ENCODE assay signal across 13 cellular contexts in the genomic region with DNA sequence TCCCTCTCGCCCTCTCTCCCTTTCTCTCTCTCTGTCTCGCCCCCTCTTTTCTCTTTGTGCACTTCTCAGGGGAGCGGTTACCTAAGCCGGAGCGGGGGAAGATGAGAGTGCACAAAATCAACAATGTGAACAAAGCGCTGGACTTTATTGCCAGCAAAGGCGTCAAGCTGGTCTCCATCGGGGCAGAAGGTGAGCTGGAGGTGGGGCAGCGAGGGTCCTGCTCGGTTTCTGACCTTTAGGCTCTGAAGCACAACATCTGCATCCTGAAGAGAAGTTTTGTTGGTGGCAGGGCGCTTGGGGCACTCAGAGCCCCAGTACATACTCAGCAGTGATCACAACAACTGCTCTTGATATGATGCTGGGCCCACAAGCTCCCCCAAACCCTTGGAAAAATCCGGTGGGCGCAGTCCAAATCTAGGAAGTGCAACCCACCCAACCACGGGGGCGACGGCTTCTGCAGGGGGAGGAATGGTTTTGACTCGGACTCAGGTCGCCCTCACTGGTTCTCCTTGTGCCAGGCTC. TPM values are rescaled to one million over a fixed set of nuclear protein-coding genes. Genes with fewer than 3 reads are reported as not detected.
DNase-seq lines count a peak whose midpoint lies in the region; ATAC-seq and TF ChIP-seq lines count a peak whose summit lies in the region.
"Had no signal": no experiment of that assay in that cellular context is flagged by ENCODE, and none has a peak within 500 bp of the region (broad histone marks: within the 10 kb centered on the region; RNA-seq: fewer than 3 reads in every experiment).

No MANE protein-coding gene starts in this region.

- intact Hi-C loops in PC-9 (cut with micrococcal nuclease; ENCODE audit: unreplicated experiment): no loop called here

- peaks cover 89% of the 10 kb centered on the region for H3K79me2 ChIP-seq in PC-9 (ENCODE audit: low read depth)

- H3K27ac Mint-ChIP-seq in T-helper 17 cell: no peak overlapping the region
- H3K27ac Mint-ChIP-seq: memory B cell had no signal

- H3K4me3 ChIP-seq in mucosa of stomach (ENCODE audit: low read length) (no peak overlapping the region), thoracic aorta (no peak overlapping the region), PC-9 (no peak overlapping the region)

- peak overlapping the region; percentile 54 for H3K9ac ChIP-seq in mucosa of stomach (ENCODE audit: low read length)

- DNase-seq in NCI-H1092 treated with DMSO at 0.1 percent for 48 hours (lab: John Stamatoyannopoulos, UW) (peak; percentile 40), NCI-H1092 (lab: John Stamatoyannopoulos, UW) (no peak), thoracic aorta (ENCODE audit: low spot score) (no peak), T-helper 17 cell (no peak), PC-9 (no peak)
- no peak for DNase-seq in stimulated activated CD4-positive, alpha-beta T cell treated with anti-CD3 and anti-CD28 coated beads, Interleukin-4, amount 100 ng/mL, for 4 hours
- DNase-seq: NCI-H510A; SIG-M5; stimulated activated CD8-positive, alpha-beta memory T cell treated with anti-CD3 and anti-CD28 coated beads, Interleukin-4, amount 100 ng/mL, for 48 hours had no signal

- CTCF ChIA-PET in PC-9 (lab: Charles Lee): no interaction called here

- H3K36me3 ChIP-seq in mucosa of stomach (ENCODE audit: control insufficient read depth, insufficient read depth, low read length): peaks cover 53% of the 10 kb centered on the region
- H3K36me3 ChIP-seq in thoracic aorta: peaks cover 49% of the 10 kb centered on the region
- peaks cover 52% of the 10 kb centered on the region for H3K36me3 ChIP-seq in PC-9 (ENCODE audit: low read depth)

- H3F3A ChIP-seq in PC-9 (ENCODE audit: insufficient read depth, low read depth): peaks cover 58% of the 10 kb centered on the region

- H3K9me2 ChIP-seq in PC-9 (ENCODE audit: insufficient read depth): no peaks in the 10 kb centered on the region

- H3K36me3 Mint-ChIP-seq in T-helper 17 cell (ENCODE audit: low read depth): peaks cover 4% of the 10 kb centered on the region

- POLR2A ChIA-PET in PC-9 (lab: Charles Lee; ENCODE audit: unreplicated experiment): no interaction called here

- no TSS peak for BruUV-seq in PC-9 (replicated peaks; lab: Mats Ljungman, UMichigan)

- H3K27me3 ChIP-seq in mucosa of stomach (ENCODE audit: control insufficient read depth, insufficient read depth, low read length) (no peaks in the 10 kb centered on the region), thoracic aorta (replicated peaks; ENCODE audit: insufficient read depth) (no peaks in the 10 kb centered on the region), PC-9 (ENCODE audit: insufficient read depth, low read depth) (no peaks in the 10 kb centered on the region)

- peaks cover 80% of the 10 kb centered on the region for H3K4me1 ChIP-seq in mucosa of stomach (ENCODE audit: control insufficient read depth, insufficient read depth, low read length)
- peaks cover 52 to 88% of the 10 kb centered on the region in 2 donors for H3K4me1 ChIP-seq in thoracic aorta (ENCODE audit: control insufficient read depth in 1 of 2, low read depth in 2 of 2)
- peaks cover 3% of the 10 kb centered on the region; the same call in 1 of the 2 replicates for H3K4me1 ChIP-seq in PC-9 (replicated peaks; ENCODE audit: insufficient read depth)

- peaks cover 25% of the 10 kb centered on the region for H3K4me1 Mint-ChIP-seq in T-helper 17 cell

- H2AFZ ChIP-seq in PC-9: no peak overlapping the region

- ATAC-seq in thoracic aorta (ENCODE audit: insufficient number of reproducible peaks, low FRiP score, low read depth) (no peak), T-helper 17 cell (no peak)

- no peaks in the 10 kb centered on the region for H3K9me3 ChIP-seq in mucosa of stomach (ENCODE audit: control insufficient read depth, low read length)
- H3K9me3 ChIP-seq in thoracic aorta: no peaks in the 10 kb centered on the region
- H3K9me3 ChIP-seq in T-helper 17 cell (ENCODE audit: control insufficient read depth, low read length, poor library complexity, severe bottlenecking): no peaks in the 10 kb centered on the region
- no peaks in the 10 kb centered on the region for H3K9me3 ChIP-seq in PC-9 (ENCODE audit: insufficient read depth, low read depth)

- peaks cover 27% of the 10 kb centered on the region for H4K20me1 ChIP-seq in PC-9 (ENCODE audit: insufficient read depth)

- peak overlapping the region; percentile 33 for H3K27ac ChIP-seq in cingulate gyrus (ENCODE audit: low read depth, low read length)
- peak overlapping the region; percentile 97 to 100 for H3K27ac ChIP-seq in thoracic aorta
- no peak overlapping the region for H3K27ac ChIP-seq in PC-9
- H3K27ac ChIP-seq: 22Rv1 had no signal

- TF ChIP-seq CTCF in thoracic aorta (IDR thresholded peaks at IDR 0.05) (no peak), PC-9 (conservative IDR thresholded peaks at IDR 0.05) (no peak)

- no peak overlapping the region for H3K4me3 Mint-ChIP-seq in T-helper 17 cell
- H3K4me3 Mint-ChIP-seq: memory B cell had no signal

- no peak overlapping the region for H3K4me2 ChIP-seq in PC-9

- no peaks in the 10 kb centered on the region for H3K27me3 Mint-ChIP-seq in T-helper 17 cell
- H3K27me3 Mint-ChIP-seq: memory B cell had no signal

RNA-seq across cellular contexts. Expression of a gene that starts 43.3 kb away (rescaled TPM):
- total RNA-seq in thoracic aorta: 1 to 10 TPM in 1 of 2 donors, under 1 TPM in 1; 0.81 to 2.1 TPM
- 1 to 10 TPM; 6.8 to 9.0 TPM for total RNA-seq in T-helper 17 cell
- total RNA-seq in PC-9 (2021): 38.4 and 43.9 TPM in 2 replicates

RNA-seq across cellular contexts. Expression of a gene that starts 53.5 kb away (rescaled TPM):
- total RNA-seq in thoracic aorta: 1,000 to 10,000 TPM in 1 of 2 donors, 100 to 1,000 TPM in 1; 668 to 1,387 TPM
- total RNA-seq in T-helper 17 cell: 100 to 1,000 TPM; 201 to 205 TPM
- total RNA-seq in PC-9 (2021): 1,066 and 1,233 TPM in 2 replicates
